11 cellular contexts compared by ENCODE assay signal in genomic region chr14:61090432-61091216, GRCh38.
DNase-seq lines count a peak whose midpoint lies in the region; ATAC-seq and TF ChIP-seq lines count a peak whose summit lies in the region.
"Had no signal": no experiment of that assay in that cellular context is flagged by ENCODE, and none has a peak within 500 bp of the region (broad histone marks: within the 10 kb centered on the region; RNA-seq: fewer than 3 reads in every experiment).

No MANE protein-coding gene starts in this region.

- no peaks in the 10 kb centered on the region for H4K20me1 ChIP-seq in IMR-90 (ENCODE audit: insufficient read depth, low read length)

- peak overlapping the region; percentile 57; the same call in 1 of the 2 replicates for H3K27ac ChIP-seq in IMR-90 (ENCODE audit: insufficient read depth, low read length)
- no peak overlapping the region for H3K27ac ChIP-seq in testis

- dilution Hi-C loops in IMR-90 (cut with HindIII; ENCODE audit: low sequenced_read_pairs, unreplicated experiment), result no loop called here

- H3K9me1 ChIP-seq in IMR-90 (ENCODE audit: insufficient read depth, low read length), result peaks cover 7% of the 10 kb centered on the region

- H2BK120ac ChIP-seq in IMR-90 (ENCODE audit: low read depth, low read length), result peak overlapping the region; percentile 49

- H4K91ac ChIP-seq in IMR-90 (ENCODE audit: insufficient read depth, low read depth, low read length), result 0 out of 2 replicates have a peak overlapping the region, but pooled peaks have one; percentile 6

- peak overlapping the region; percentile 45; the same call in 1 of the 3 replicates for H2BK15ac ChIP-seq in IMR-90 (ENCODE audit: low read depth, low read length)

- peak overlapping the region; percentile 40 to 54; a peak in 3 of 4 replicates for H4K8ac ChIP-seq in IMR-90 (ENCODE audit: low read depth in 2 of 2, low read length in 2 of 2)

- TF ChIP-seq CTCF in IMR-90 (conservative IDR thresholded peaks at IDR 0.05; ENCODE audit: low read depth, low read length) (no peak), testis (IDR thresholded peaks at IDR 0.05) (no peak)

- POLR2A ChIA-PET in IMR-90 (lab: Charles Lee; ENCODE audit: unreplicated experiment), result no interaction called here

- no peak overlapping the region for H3K9ac ChIP-seq in IMR-90 (ENCODE audit: low read depth, low read length)

- no peaks in the 10 kb centered on the region; a peak in 1 of 4 replicates for H3K79me1 ChIP-seq in IMR-90 (ENCODE audit: low read depth in 1 of 2, low read length in 2 of 2)

- H2BK5ac ChIP-seq in IMR-90 (ENCODE audit: low read depth, low read length, poor library complexity, severe bottlenecking), result no peak overlapping the region

- 90% methylated on average over 2 of the region's 7 CpGs; no CpG with 5 or more reads in 1 of the 2 experiments for WGBS in IMR-90 (ENCODE audit: extremely low coverage in 2 of 2, insufficient read length in 1 of 2), 2 experiments
- 67 to 79% methylated on average over 7 of the region's 7 CpGs for WGBS in testis, 2 donors

- H3K56ac ChIP-seq in IMR-90 (ENCODE audit: extremely low read depth, insufficient read depth, low read length), result no peak overlapping the region

- no TSS peak for BruUV-seq in IMR-90 (replicated peaks; lab: Mats Ljungman, UMichigan)

- in situ Hi-C loops in IMR-90 (cut with MboI; ENCODE audit: low sequenced_read_pairs), result no loop called here

- DNase-seq in IMR-90, result peak; percentile 48
- no peak for DNase-seq in left lobe of liver (ENCODE audit: low spot score)
- no peak for DNase-seq in testis
- DNase-seq in AG08395 (ENCODE audit: low spot score), result no peak
- no peak for DNase-seq in GM19240 (ENCODE audit: insufficient read length, low spot score)
- DNase-seq: erythroblast, left lung, NCI-H187 treated with DMSO at 0.1 percent for 48 hours, SIG-M5 had no signal

- H3K4ac ChIP-seq in IMR-90 (ENCODE audit: low read depth, low read length), result peak overlapping the region; percentile 60; the same call in 1 of the 2 replicates

- 0 out of 2 replicates have a peak overlapping the region, but pooled peaks have one; percentile 7 for H3K23ac ChIP-seq in IMR-90 (ENCODE audit: low read depth, low read length)

- H3K4me2 ChIP-seq in IMR-90 (ENCODE audit: low read depth, low read length), result no peak overlapping the region

- H3K4me3 ChIP-seq in IMR-90 (ENCODE audit: insufficient read depth, low read depth, low read length) (no peak overlapping the region), testis (no peak overlapping the region)
- H3K4me3 ChIP-seq: left lung had no signal

- H4K5ac ChIP-seq in IMR-90 (ENCODE audit: low read depth, low read length), result peak overlapping the region; percentile 82

- no peaks in the 10 kb centered on the region for H3K36me3 ChIP-seq in IMR-90 (ENCODE audit: control insufficient read depth, insufficient read depth, low read length)
- no peaks in the 10 kb centered on the region for H3K36me3 ChIP-seq in testis (ENCODE audit: low read depth, missing control alignments)
- H3K36me3 ChIP-seq: left lung had no signal

- intact Hi-C loops in IMR-90 (cut with micrococcal nuclease) (no loop called here), testis (cut with DNase I; ENCODE audit: low total_unique reads) (no loop called here)

- H3K14ac ChIP-seq in IMR-90 (replicated peaks; ENCODE audit: low read depth, low read length), result peak overlapping the region; percentile 71

- no peaks in the 10 kb centered on the region for H3K27me3 ChIP-seq in IMR-90 (ENCODE audit: control insufficient read depth, insufficient read depth, low read length)
- no peaks in the 10 kb centered on the region for H3K27me3 ChIP-seq in testis
- H3K27me3 ChIP-seq: left lung had no signal

- peak; percentile 53 for ATAC-seq in GM18907 (IDR thresholded peaks at IDR 0.05; ENCODE audit: unreplicated experiment)
- ATAC-seq in GM21576 (IDR thresholded peaks at IDR 0.05; ENCODE audit: unreplicated experiment), result peak; percentile 62
- peak; percentile 70 for ATAC-seq in IMR-90 (ENCODE audit: low read depth)
- peak; percentile 44 for ATAC-seq in left lobe of liver
- ATAC-seq: left lung had no signal

- H2AK9ac ChIP-seq in IMR-90 (replicated peaks; ENCODE audit: low read depth, low read length, poor library complexity), result no peak overlapping the region

- H2AFZ ChIP-seq in IMR-90 (replicated peaks; ENCODE audit: low read length, poor library complexity), result no peak overlapping the region

- CTCF ChIA-PET in IMR-90 (lab: Yijun Ruan, JAX), result no interaction called here

- H3K4me1 ChIP-seq in IMR-90 (ENCODE audit: control insufficient read depth, insufficient read depth, low read length), result peaks cover 15% of the 10 kb centered on the region
- no peaks in the 10 kb centered on the region for H3K4me1 ChIP-seq in testis

- TF ChIP-seq POLR2A in IMR-90 (IDR thresholded peaks at IDR 0.05; ENCODE audit: low read depth, low read length) (no peak), testis (IDR thresholded peaks at IDR 0.05) (no peak)

- peak overlapping the region; percentile 50 for H2BK20ac ChIP-seq in IMR-90 (ENCODE audit: low read depth, low read length)

- H3K9me3 ChIP-seq in IMR-90 (ENCODE audit: control insufficient read depth, insufficient read depth, low read length) (no peaks in the 10 kb centered on the region), testis (no peaks in the 10 kb centered on the region)
- H3K9me3 ChIP-seq: left lung had no signal

- peak overlapping the region; percentile 33; the same call in 1 of the 2 replicates for H2AK5ac ChIP-seq in IMR-90 (ENCODE audit: low read depth, low read length)

- no peak for TF ChIP-seq RAD21 in IMR-90 (IDR thresholded peaks at IDR 0.05; ENCODE audit: low read length)

- H3K18ac ChIP-seq in IMR-90 (ENCODE audit: low read depth, low read length), result peak overlapping the region; percentile 74

TF ChIP-seq in IMR-90, 13 proteins besides CTCF, POLR2A, EP300 and RAD21:
- TF ChIP-seq RCOR1 (IDR thresholded peaks at IDR 0.05; ENCODE audit: insufficient replicate concordance, low read length), result no peak
- no peak for TF ChIP-seq FOS (IDR thresholded peaks at IDR 0.05; ENCODE audit: low read depth, low read length)
- no peak for TF ChIP-seq CHD1 (IDR thresholded peaks at IDR 0.05; ENCODE audit: low read depth, low read length)
- no peak for TF ChIP-seq MXI1 (IDR thresholded peaks at IDR 0.05; ENCODE audit: borderline replicate concordance, low read depth, low read length)
- TF ChIP-seq USF2 (IDR thresholded peaks at IDR 0.05; ENCODE audit: low read depth, low read length), result no peak
- no peak for TF ChIP-seq CEBPB (IDR thresholded peaks at IDR 0.05; ENCODE audit: low read depth, low read length)
- no peak for TF ChIP-seq MAZ (IDR thresholded peaks at IDR 0.05; ENCODE audit: borderline replicate concordance, low read depth, low read length)
- TF ChIP-seq BHLHE40 (IDR thresholded peaks at IDR 0.05; ENCODE audit: low read depth, low read length), result no peak
- no peak for TF ChIP-seq NFE2L2 (IDR thresholded peaks at IDR 0.05; ENCODE audit: low read depth, low read length)
